ENCODE assay signal across 21 cellular contexts in the genomic region with DNA sequence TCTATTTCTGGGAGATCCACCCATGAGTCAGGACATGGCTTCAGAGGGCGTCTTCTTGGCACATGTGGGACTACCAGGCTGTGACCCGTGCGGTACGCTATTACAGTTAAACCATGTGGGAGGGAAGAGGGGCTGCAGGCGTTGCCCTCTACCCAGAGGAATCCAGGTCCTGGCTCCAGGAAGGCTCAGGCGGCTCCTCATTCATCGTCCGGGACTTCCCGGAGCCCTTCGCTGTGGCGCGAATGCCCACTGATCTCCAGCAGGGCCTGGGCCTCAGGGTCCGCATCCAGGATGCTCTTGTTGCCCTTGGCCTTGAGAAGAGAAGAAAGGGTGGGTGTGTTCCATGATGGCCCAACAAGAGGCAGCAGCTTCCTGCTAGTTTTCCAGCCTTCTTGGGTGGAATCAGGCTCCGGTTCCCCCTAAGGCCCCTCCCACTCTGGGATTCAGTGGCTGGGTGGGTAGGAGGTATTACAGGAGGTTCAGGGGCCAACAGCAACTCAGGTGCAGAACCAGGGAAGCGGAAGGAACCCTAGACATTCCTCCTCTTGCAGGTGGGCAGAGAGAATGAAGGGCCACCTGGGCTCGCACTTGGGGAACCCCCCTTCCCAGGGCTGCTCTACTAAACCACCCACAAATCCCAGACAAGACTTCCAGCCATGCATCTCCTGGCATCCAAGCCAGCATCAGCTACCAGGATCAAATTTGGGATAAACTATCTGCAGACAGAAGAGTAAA.
"Had no signal": no experiment of that assay in that cellular context is flagged by ENCODE, and none has a peak within 500 bp of the region (broad histone marks: within the 10 kb centered on the region; RNA-seq: fewer than 3 reads in every experiment).

No MANE protein-coding gene starts in this region.

- H3K4me2 ChIP-seq: hepatocyte, smooth muscle cell had no signal

- H3K4me1 ChIP-seq: colonic mucosa had no signal

- H3K79me2 ChIP-seq: hepatocyte had no signal

- H3K9me3 ChIP-seq: colonic mucosa, esophagus muscularis mucosa, left ventricle myocardium inferior, sigmoid colon had no signal

- H3K27me3 ChIP-seq: colonic mucosa, esophagus muscularis mucosa, hepatocyte, sigmoid colon had no signal

- DNase-seq: activated B cell treated with CpG ODN at 0.5 μM for 24 hours; activated CD4-positive, alpha-beta T cell treated with anti-CD3 and anti-CD28 coated beads for 4 hours; activated CD4-positive, alpha-beta T cell treated with anti-CD3 and anti-CD28 coated beads, Interleukin-2, amount 50 U/mL, for 48 hours; activated effector memory CD4-positive, alpha-beta T cell treated with Interleukin-2 at 50 U/mL for 16 hours; activated naive CD4-positive, alpha-beta T cell treated with anti-CD3 and anti-CD28 coated beads for 36 hours; activated T-cell treated with anti-CD3 and anti-CD28 coated beads, Interleukin-2, amount 50 U/mL, for 1 hour; amniotic stem cell; colonic mucosa; glutamatergic neuron; immature natural killer cell; kidney glomerular epithelial cell; left ventricle myocardium inferior; nephron progenitor cell; nucleus accumbens; sigmoid colon; stimulated activated CD4-positive, alpha-beta T cell treated with anti-CD3 and anti-CD28 coated beads, Interleukin-4, amount 100 ng/mL, for 1 hour; stimulated activated naive CD4-positive, alpha-beta T cell treated with Interleukin-2 at 50 U/mL for 16 hours; T1000 had no signal

- H3K36me3 ChIP-seq: colonic mucosa had no signal

- H2AFZ ChIP-seq: hepatocyte had no signal

- H3K4me3 ChIP-seq: colonic mucosa, esophagus muscularis mucosa, hepatocyte, left ventricle myocardium inferior, sigmoid colon, smooth muscle cell had no signal

- H3K27ac ChIP-seq: colonic mucosa, esophagus muscularis mucosa, hepatocyte, left ventricle myocardium inferior, sigmoid colon had no signal
